19 cellular contexts compared by ENCODE assay signal in the genomic region with DNA sequence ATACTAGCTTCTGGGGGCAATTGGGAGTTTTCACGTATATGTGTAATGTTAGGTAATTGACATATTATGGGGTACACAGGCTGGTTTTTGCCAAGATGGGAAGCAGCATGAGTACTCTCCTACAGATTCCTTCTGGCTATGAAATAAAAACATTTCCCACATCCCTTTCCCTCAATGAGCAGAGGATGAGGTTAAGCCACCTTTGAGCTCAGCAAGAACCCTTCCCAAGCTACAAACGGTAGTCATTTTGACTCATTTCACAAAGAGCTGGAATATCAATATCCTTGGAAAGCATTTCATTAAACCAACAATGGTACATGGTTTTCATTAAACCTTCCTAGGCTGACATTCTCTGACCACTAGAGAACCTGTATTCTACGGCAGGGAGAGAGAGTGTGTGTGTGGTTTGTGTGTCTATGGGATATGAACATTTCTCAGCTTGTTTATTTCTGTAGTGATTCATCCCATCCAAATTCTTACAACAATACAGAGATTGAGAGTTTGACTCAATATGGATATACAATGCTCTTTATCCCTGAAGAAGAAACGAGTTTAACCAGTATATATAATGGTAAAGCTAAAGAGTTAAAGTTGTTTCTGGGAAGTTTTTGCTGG.
DNase-seq lines count a peak whose midpoint lies in the region; ATAC-seq and TF ChIP-seq lines count a peak whose summit lies in the region.
"Had no signal": no experiment of that assay in that cellular context is flagged by ENCODE, and none has a peak within 500 bp of the region (broad histone marks: within the 10 kb centered on the region; RNA-seq: fewer than 3 reads in every experiment).

No MANE protein-coding gene starts in this region.

- no peak overlapping the region for H3K27ac Mint-ChIP-seq in activated CD4-positive, alpha-beta memory T cell treated with anti-CD3 and anti-CD28 coated beads, Interleukin-2, amount 10 ng/mL, durations not matched to agents 7 days and 5 days
- H3K27ac Mint-ChIP-seq: activated B cell treated with CpG ODN at 0.5 μM for 24 hours; CD4-positive, CD25-positive, alpha-beta regulatory T cell; endodermal cell had no signal

- H3K4me1 Mint-ChIP-seq in activated CD4-positive, alpha-beta memory T cell treated with anti-CD3 and anti-CD28 coated beads, Interleukin-2, amount 10 ng/mL, durations not matched to agents 7 days and 5 days = no peaks in the 10 kb centered on the region
- H3K4me1 Mint-ChIP-seq: activated B cell treated with CpG ODN at 0.5 μM for 24 hours had no signal

- no peaks in the 10 kb centered on the region for H3K27me3 Mint-ChIP-seq in activated CD4-positive, alpha-beta memory T cell treated with anti-CD3 and anti-CD28 coated beads, Interleukin-2, amount 10 ng/mL, durations not matched to agents 7 days and 5 days
- H3K27me3 Mint-ChIP-seq: activated B cell treated with CpG ODN at 0.5 μM for 24 hours; CD4-positive, CD25-positive, alpha-beta regulatory T cell had no signal

- CTCF ChIA-PET in PC-3 (lab: Charles Lee) = interaction anchor here (1.2 kb wide), 1 partner anchor 91 kb away, joined by 5 read pairs; no protein-coding TSS in a partner anchor
- CTCF ChIA-PET in activated CD4-positive, alpha-beta memory T cell treated with anti-CD3 and anti-CD28 coated beads, Interleukin-2, amount 10 ng/mL, durations not matched to agents 7 days and 5 days (lab: Charles Lee) = interaction anchor here (0.9 kb wide), 1 partner anchor 141 kb away, joined by 3 read pairs; no protein-coding TSS in a partner anchor

- POLR2A ChIA-PET in PC-3 (lab: Charles Lee; ENCODE audit: unreplicated experiment) = interaction anchor here (0.6 to 0.7 kb wide), 2 partner anchors 54 to 160 kb away, joined by 4 read pairs; no protein-coding TSS in a partner anchor
- POLR2A ChIA-PET in activated CD4-positive, alpha-beta memory T cell treated with anti-CD3 and anti-CD28 coated beads, Interleukin-2, amount 10 ng/mL, durations not matched to agents 7 days and 5 days (lab: Charles Lee) = no interaction called here

- 0 out of 2 replicates have a peak overlapping the region, but pooled peaks have one; percentile 5 for H3K9ac ChIP-seq in PC-3 (ENCODE audit: low read length)

- H3K27ac ChIP-seq in PC-3 (ENCODE audit: low read length) (peak overlapping the region; percentile 81), osteoblast (ENCODE audit: low read depth, low read length) (peak overlapping the region; percentile 39), gastrocnemius medialis (no peak overlapping the region)
- H3K27ac ChIP-seq: PC-9, testis had no signal

- ATAC-seq in PC-3 (peak; percentile 92), gastrocnemius medialis (no peak), HG03039 (IDR thresholded peaks at IDR 0.05; ENCODE audit: unreplicated experiment) (no peak)
- ATAC-seq: left colon had no signal

- TF ChIP-seq CTCF in PC-3 (conservative IDR thresholded peaks at IDR 0.05; ENCODE audit: low read depth, low read length) (no peak), osteoblast (IDR thresholded peaks at IDR 0.05; ENCODE audit: extremely low read depth, low read depth, low read length) (no peak), gastrocnemius medialis (IDR thresholded peaks at IDR 0.05 in 4 of 5, conservative IDR thresholded peaks at IDR 0.05 in 1 of 5) (no peak)

- H3K4me2 ChIP-seq in PC-3 (ENCODE audit: low read length) (peak overlapping the region; percentile 47), osteoblast (ENCODE audit: insufficient read depth, low read length) (peak overlapping the region; percentile 30)
- H3K4me2 ChIP-seq: PC-9 had no signal

- H3K4me1 ChIP-seq in PC-3 (ENCODE audit: insufficient read depth, low read length) = peaks cover 53% of the 10 kb centered on the region
- H3K4me1 ChIP-seq in osteoblast (ENCODE audit: insufficient read depth, low read length) = peaks cover 30% of the 10 kb centered on the region
- no peaks in the 10 kb centered on the region for H3K4me1 ChIP-seq in gastrocnemius medialis
- H3K4me1 ChIP-seq: testis had no signal

- no peak for TF ChIP-seq POLR2A in gastrocnemius medialis (IDR thresholded peaks at IDR 0.05)

- intact Hi-C loops in PC-3 (cut with micrococcal nuclease) (no loop called here), gastrocnemius medialis (cut with DNase I; ENCODE audit: low total_unique reads) (no loop called here)

- peaks cover 13% of the 10 kb centered on the region for H3K36me3 Mint-ChIP-seq in activated CD4-positive, alpha-beta memory T cell treated with anti-CD3 and anti-CD28 coated beads, Interleukin-2, amount 10 ng/mL, durations not matched to agents 7 days and 5 days (ENCODE audit: low read depth)

- H3K79me2 ChIP-seq in PC-3 (ENCODE audit: low read length) (no peaks in the 10 kb centered on the region), osteoblast (ENCODE audit: insufficient read depth, low read length) (peaks cover 2% of the 10 kb centered on the region)

- no peaks in the 10 kb centered on the region for H3K27me3 ChIP-seq in PC-3 (ENCODE audit: low read length)
- H3K27me3 ChIP-seq in osteoblast (ENCODE audit: insufficient read depth, low read length) = no peaks in the 10 kb centered on the region
- no peaks in the 10 kb centered on the region for H3K27me3 ChIP-seq in gastrocnemius medialis
- H3K27me3 ChIP-seq: testis had no signal

- H2AFZ ChIP-seq in PC-3 (ENCODE audit: low read length) (no peak overlapping the region), osteoblast (ENCODE audit: low read length) (no peak overlapping the region)
- H2AFZ ChIP-seq: PC-9 had no signal

- BruUV-seq in PC-3 (replicated peaks; lab: Mats Ljungman, UMichigan) = no TSS peak

- H3K9me2 ChIP-seq in PC-3 (replicated peaks; ENCODE audit: low read length) = no peaks in the 10 kb centered on the region

- peaks cover 7% of the 10 kb centered on the region for H3K9me3 Mint-ChIP-seq in activated CD4-positive, alpha-beta memory T cell treated with anti-CD3 and anti-CD28 coated beads, Interleukin-2, amount 10 ng/mL, durations not matched to agents 7 days and 5 days
- H3K9me3 Mint-ChIP-seq: endodermal cell had no signal

- H3K9me3 ChIP-seq in PC-3 (ENCODE audit: low read length) (no peaks in the 10 kb centered on the region), osteoblast (ENCODE audit: low read depth, low read length) (no peaks in the 10 kb centered on the region), gastrocnemius medialis (no peaks in the 10 kb centered on the region)
- H3K9me3 ChIP-seq: testis had no signal

- peak; percentile 27 for DNase-seq in DMS53 treated with DMSO at 0.1 percent for 48 hours (lab: John Stamatoyannopoulos, UW; ENCODE audit: unreplicated experiment)
- DNase-seq in PC-3 = peak; percentile 82
- peak; percentile 39 for DNase-seq in dermis blood vessel endothelial cell
- peak; percentile 64 for DNase-seq in osteoblast (ENCODE audit: insufficient read length, low spot score, missing footprints)
- no peak for DNase-seq in cortex of kidney (lab: John Stamatoyannopoulos, UW)
- no peak for DNase-seq in gastrocnemius medialis
- DNase-seq in activated CD4-positive, alpha-beta memory T cell treated with anti-CD3 and anti-CD28 coated beads, Interleukin-2, amount 10 ng/mL, durations not matched to agents 7 days and 5 days = no peak
- DNase-seq: activated B cell treated with CpG ODN at 0.5 μM for 24 hours; activated gamma-delta T cell treated with Interleukin-2 at 50 U/mL for 16 hours; CD4-positive, CD25-positive, alpha-beta regulatory T cell; endodermal cell; KBM-7; left colon; NCI-H1694; NCI-H510A treated with DMSO at 0.1 percent for 48 hours; T-helper 1 cell; testis had no signal

- no peak overlapping the region for H3K4me3 Mint-ChIP-seq in activated CD4-positive, alpha-beta memory T cell treated with anti-CD3 and anti-CD28 coated beads, Interleukin-2, amount 10 ng/mL, durations not matched to agents 7 days and 5 days
- H3K4me3 Mint-ChIP-seq: activated B cell treated with CpG ODN at 0.5 μM for 24 hours; CD4-positive, CD25-positive, alpha-beta regulatory T cell; endodermal cell had no signal

- H4K20me1 ChIP-seq in PC-3 (ENCODE audit: low read length) (no peaks in the 10 kb centered on the region), osteoblast (ENCODE audit: insufficient read depth, low read length) (peaks cover 8% of the 10 kb centered on the region)

- H3K4me3 ChIP-seq in PC-3 (ENCODE audit: low read length) = no peak overlapping the region
- H3K4me3 ChIP-seq in osteoblast (ENCODE audit: insufficient read depth, low read length) = no peak overlapping the region
- H3K4me3 ChIP-seq in gastrocnemius medialis = no peak overlapping the region
- H3K4me3 ChIP-seq: PC-9, testis had no signal

- in situ Hi-C loops in gastrocnemius medialis (cut with MboI; ENCODE audit: low sequenced_read_pairs in 4 of 4) = loop anchor here (5.0 to 10.0 kb wide), 3 partner anchors 142 to 434 kb away; no protein-coding TSS in a partner anchor

- peaks cover 8% of the 10 kb centered on the region for H3F3A ChIP-seq in PC-3 (ENCODE audit: low read length, unreplicated experiment)

- H3K36me3 ChIP-seq in PC-3 (ENCODE audit: low read depth, low read length) (no peaks in the 10 kb centered on the region), osteoblast (ENCODE audit: insufficient read depth, low read length) (peaks cover 9% of the 10 kb centered on the region), gastrocnemius medialis (peaks cover 0 to 6% of the 10 kb centered on the region in 2 donors)

Comparison
In these comparisons a context has a peak if more than half of its experiments do, and no peak if none do; other contexts are left out.
1. DNase-seq: peak in DMS53 treated with DMSO at 0.1 percent for 48 hours (single experiment), PC-3 (single experiment), dermis blood vessel endothelial cell (single experiment) and osteoblast (single experiment); none in cortex of kidney (single experiment), gastrocnemius medialis (0 of 2) and activated CD4-positive, alpha-beta memory T cell treated with anti-CD3 and anti-CD28 coated beads, Interleukin-2, amount 10 ng/mL, durations not matched to agents 7 days and 5 days (single experiment).
2. H3K27ac ChIP-seq: peak in PC-3 (single experiment) and osteoblast (single experiment); none in gastrocnemius medialis (0 of 4).